In genomic region chr16:81657731-81658130, GRCh38 we compare ENCODE assay signal across 22 cellular contexts.
DNase-seq lines count a peak whose midpoint lies in the region; ATAC-seq and TF ChIP-seq lines count a peak whose summit lies in the region.
"Had no signal": no experiment of that assay in that cellular context is flagged by ENCODE, and none has a peak within 500 bp of the region (broad histone marks: within the 10 kb centered on the region; RNA-seq: fewer than 3 reads in every experiment).

No MANE protein-coding gene starts in this region.

- peak overlapping the region; percentile 40; the same call in 1 of the 2 replicates for H3K27ac Mint-ChIP-seq in GM23338
- H3K27ac Mint-ChIP-seq: activated naive CD8-positive, alpha-beta T cell treated with anti-CD3 and anti-CD28 coated beads for 36 hours had no signal

- H3K4me2 ChIP-seq in GM23338 (no peak overlapping the region), OCI-LY3 (ENCODE audit: low read length) (peak overlapping the region; percentile 65)

- H3K9ac ChIP-seq in OCI-LY3 (ENCODE audit: low read length) (peak overlapping the region; percentile 6; the same call in 1 of the 2 replicates), rectal smooth muscle tissue (ENCODE audit: low read length) (no peak overlapping the region)

- H2AFZ ChIP-seq in GM23338 (no peak overlapping the region), OCI-LY3 (ENCODE audit: low read depth, low read length) (no peak overlapping the region)

- no peak for DNase-seq in GM23338 (ENCODE audit: low spot score)
- DNase-seq in fibroblast of villous mesenchyme (ENCODE audit: low read depth): peak; percentile 73
- DNase-seq in activated CD4-positive, CD25-positive, alpha-beta regulatory T cell (lab: John Stamatoyannopoulos, UW): no peak
- no peak for DNase-seq in activated T-cell treated with anti-CD3 and anti-CD28 coated beads, Interleukin-2, amount 50 U/mL, for 4 hours
- DNase-seq: activated CD4-positive, alpha-beta T cell treated with anti-CD3 and anti-CD28 coated beads, Interleukin-2, amount 50 U/mL, for 48 hours; activated naive CD8-positive, alpha-beta T cell treated with anti-CD3 and anti-CD28 coated beads for 36 hours; activated T-cell treated with anti-CD3 and anti-CD28 coated beads, Interleukin-2, amount 50 U/mL, for 48 hours; body of pancreas; Calu3; dermis blood vessel endothelial cell; foreskin keratinocyte; NCI-H1092 treated with DMSO at 0.1 percent for 48 hours; NCI-H524 treated with DMSO at 0.1 percent for 48 hours; Right ventricle myocardium superior; T-helper 1 cell had no signal

- ATAC-seq in GM23338 (no peak), GM19467 (IDR thresholded peaks at IDR 0.05; ENCODE audit: unreplicated experiment) (no peak), GM21529 (IDR thresholded peaks at IDR 0.05; ENCODE audit: unreplicated experiment) (no peak)
- no peak for ATAC-seq in activated T-cell treated with anti-CD3 and anti-CD28 coated beads, Interleukin-2, amount 50 U/mL, for 4 hours
- ATAC-seq: body of pancreas, foreskin keratinocyte had no signal

- H3K27me3 ChIP-seq in GM23338 (ENCODE audit: insufficient read depth) (no peaks in the 10 kb centered on the region), OCI-LY3 (ENCODE audit: low read depth, low read length) (no peaks in the 10 kb centered on the region), rectal smooth muscle tissue (ENCODE audit: control insufficient read depth, insufficient read depth, low read length) (no peaks in the 10 kb centered on the region)
- H3K27me3 ChIP-seq: body of pancreas, foreskin keratinocyte had no signal

- no peaks in the 10 kb centered on the region for H3K79me2 ChIP-seq in GM23338 (replicated peaks; ENCODE audit: insufficient read depth)
- H3K79me2 ChIP-seq in OCI-LY3 (ENCODE audit: low read length): peaks cover 4% of the 10 kb centered on the region

- peaks cover 32% of the 10 kb centered on the region for H3K4me1 Mint-ChIP-seq in GM23338
- no peaks in the 10 kb centered on the region for H3K4me1 Mint-ChIP-seq in activated T-cell treated with anti-CD3 and anti-CD28 coated beads, Interleukin-2, amount 50 U/mL, for 4 hours (ENCODE audit: low read depth)
- H3K4me1 Mint-ChIP-seq: activated naive CD8-positive, alpha-beta T cell treated with anti-CD3 and anti-CD28 coated beads for 36 hours had no signal

- no peaks in the 10 kb centered on the region for H3K9me3 ChIP-seq in OCI-LY3 (ENCODE audit: insufficient read depth, low read length)
- H3K9me3 ChIP-seq: body of pancreas, HAP-1, thoracic aorta had no signal

- H3K4me1 ChIP-seq in GM23338 (ENCODE audit: insufficient read depth): 0 out of 2 replicates have a peak, but pooled peaks cover 1% of the 10 kb centered on the region
- H3K4me1 ChIP-seq in OCI-LY3 (ENCODE audit: low read length): peaks cover 45% of the 10 kb centered on the region
- H3K4me1 ChIP-seq in rectal smooth muscle tissue (ENCODE audit: control insufficient read depth, insufficient read depth, low read length): peaks cover 21% of the 10 kb centered on the region
- H3K4me1 ChIP-seq: foreskin keratinocyte, HAP-1 had no signal

- H3K27me3 Mint-ChIP-seq in GM23338 (ENCODE audit: insufficient read depth, low read depth, poor library complexity): peaks cover 8% of the 10 kb centered on the region
- no peaks in the 10 kb centered on the region for H3K27me3 Mint-ChIP-seq in activated T-cell treated with anti-CD3 and anti-CD28 coated beads, Interleukin-2, amount 50 U/mL, for 4 hours (ENCODE audit: low read depth)
- H3K27me3 Mint-ChIP-seq: activated naive CD8-positive, alpha-beta T cell treated with anti-CD3 and anti-CD28 coated beads for 36 hours had no signal

- no peaks in the 10 kb centered on the region for H3K9me2 ChIP-seq in GM23338 (ENCODE audit: insufficient read depth)

- no peaks in the 10 kb centered on the region for H3F3A ChIP-seq in GM23338 (replicated peaks; ENCODE audit: low read depth)

- no peaks in the 10 kb centered on the region; the same call in 2 of the 3 replicates for H3K9me3 Mint-ChIP-seq in GM23338
- no peaks in the 10 kb centered on the region for H3K9me3 Mint-ChIP-seq in activated T-cell treated with anti-CD3 and anti-CD28 coated beads, Interleukin-2, amount 50 U/mL, for 4 hours
- H3K9me3 Mint-ChIP-seq: activated naive CD8-positive, alpha-beta T cell treated with anti-CD3 and anti-CD28 coated beads for 36 hours; neural crest cell had no signal

- H3K4me3 ChIP-seq in GM23338 (no peak overlapping the region), OCI-LY3 (ENCODE audit: low read length) (peak overlapping the region; percentile 17), fibroblast of villous mesenchyme (ENCODE audit: low read depth, low read length) (no peak overlapping the region), rectal smooth muscle tissue (ENCODE audit: low read length) (no peak overlapping the region)
- H3K4me3 ChIP-seq: body of pancreas, HAP-1, thoracic aorta had no signal

- H3K27ac ChIP-seq in GM23338 (ENCODE audit: low read depth) (no peak overlapping the region), OCI-LY3 (ENCODE audit: low read length) (no peak overlapping the region), rectal smooth muscle tissue (ENCODE audit: low read depth, low read length) (peak overlapping the region; percentile 93)
- H3K27ac ChIP-seq: body of pancreas, foreskin keratinocyte, thoracic aorta had no signal

- no peak overlapping the region for H3K4me3 Mint-ChIP-seq in GM23338
- H3K4me3 Mint-ChIP-seq in activated T-cell treated with anti-CD3 and anti-CD28 coated beads, Interleukin-2, amount 50 U/mL, for 4 hours: no peak overlapping the region
- H3K4me3 Mint-ChIP-seq: activated naive CD8-positive, alpha-beta T cell treated with anti-CD3 and anti-CD28 coated beads for 36 hours; neural crest cell had no signal

- H3K36me3 ChIP-seq in GM23338 (ENCODE audit: insufficient read depth) (peaks cover 24% of the 10 kb centered on the region; the same call in 1 of the 2 replicates), OCI-LY3 (replicated peaks; ENCODE audit: low read depth, low read length) (peaks cover 33% of the 10 kb centered on the region), rectal smooth muscle tissue (ENCODE audit: control insufficient read depth, insufficient read depth, low read length) (peaks cover 14% of the 10 kb centered on the region)

- peaks cover 17% of the 10 kb centered on the region for H3K36me3 Mint-ChIP-seq in GM23338 (ENCODE audit: low read depth)
- H3K36me3 Mint-ChIP-seq in activated T-cell treated with anti-CD3 and anti-CD28 coated beads, Interleukin-2, amount 50 U/mL, for 4 hours (ENCODE audit: insufficient read depth): peaks cover 30% of the 10 kb centered on the region

- no peak for TF ChIP-seq CTCF in GM23338 (conservative IDR thresholded peaks at IDR 0.05; ENCODE audit: low read depth in 2 of 2)
- TF ChIP-seq CTCF in OCI-LY3 (IDR thresholded peaks at IDR 0.05; ENCODE audit: low read depth, low read length): no peak
- TF ChIP-seq CTCF in fibroblast of villous mesenchyme (IDR thresholded peaks at IDR 0.05; ENCODE audit: insufficient read depth, low read depth, low read length): no peak

- H4K20me1 ChIP-seq in GM23338 (replicated peaks; ENCODE audit: insufficient read depth): peaks cover 9% of the 10 kb centered on the region
- peaks cover 38% of the 10 kb centered on the region for H4K20me1 ChIP-seq in OCI-LY3 (ENCODE audit: insufficient read depth, low read length)

TF ChIP-seq in GM23338, 12 proteins besides CTCF, POLR2A, EP300 and RAD21 (continues in another document):
- no peak for TF ChIP-seq CREB1 (CRISPR knock-in tag; IDR thresholded peaks at IDR 0.05; ENCODE audit: low read depth)
- no peak for TF ChIP-seq NANOG (IDR thresholded peaks at IDR 0.05; ENCODE audit: borderline replicate concordance)
- no peak for TF ChIP-seq ETS1 (IDR thresholded peaks at IDR 0.05)
- no peak for TF ChIP-seq EZH2phosphoT487 (IDR thresholded peaks at IDR 0.05; ENCODE audit: unreplicated experiment)
- no peak for TF ChIP-seq EZH2 (IDR thresholded peaks at IDR 0.05; ENCODE audit: low read depth, unreplicated experiment)
- TF ChIP-seq JUNB (IDR thresholded peaks at IDR 0.05; ENCODE audit: unreplicated experiment): no peak
- no peak for TF ChIP-seq STAT1 (IDR thresholded peaks at IDR 0.05; ENCODE audit: unreplicated experiment)
- TF ChIP-seq POLR2AphosphoS5 (IDR thresholded peaks at IDR 0.05; ENCODE audit: low read depth): no peak
- no peak for TF ChIP-seq ZNF331 (CRISPR knock-in tag; IDR thresholded peaks at IDR 0.05; ENCODE audit: low read depth)
